Comparison of ENCODE assay signal across 24 cellular contexts in the genomic region with DNA sequence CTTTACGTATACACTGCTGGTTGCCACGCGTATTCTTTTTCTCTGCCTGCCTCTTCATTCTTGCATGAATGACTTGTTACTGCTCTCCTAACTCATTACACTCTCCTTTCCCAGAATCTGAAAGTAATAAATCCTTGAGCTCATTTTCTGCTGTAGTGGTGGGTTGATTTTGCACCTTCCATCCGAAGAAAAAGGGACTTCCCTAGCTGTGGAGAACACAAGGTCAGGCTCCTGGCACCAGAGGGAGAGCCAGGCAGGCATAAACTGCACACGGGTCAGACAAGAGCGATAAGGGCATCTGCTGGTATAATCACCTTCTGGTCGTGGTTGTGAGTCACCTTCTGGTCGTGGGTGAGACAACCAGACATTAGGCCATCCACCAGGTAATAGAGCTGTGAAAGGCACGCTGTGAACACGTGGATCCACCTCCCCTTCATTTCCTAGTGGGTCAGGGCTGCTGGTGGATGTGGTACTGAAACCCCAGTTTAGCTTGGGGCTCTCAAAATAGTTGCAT.
DNase-seq lines count a peak whose midpoint lies in the region; ATAC-seq, FAIRE-seq and TF ChIP-seq lines count a peak whose summit lies in the region.
"Had no signal": no experiment of that assay in that cellular context is flagged by ENCODE, and none has a peak within 500 bp of the region (broad histone marks: within the 10 kb centered on the region; RNA-seq: fewer than 3 reads in every experiment).

No MANE protein-coding gene starts in this region.

- DNase-seq in DMS53 treated with DMSO at 0.1 percent for 48 hours (lab: John Stamatoyannopoulos, UW; ENCODE audit: unreplicated experiment) (peak; percentile 37), NCI-H146 (lab: John Stamatoyannopoulos, UW) (peak; percentile 90), UCSD-AML1 (lab: John Stamatoyannopoulos, UW; ENCODE audit: unreplicated experiment) (peak; percentile 4), neuronal stem cell (ENCODE audit: low spot score) (no peak), NCI-H226 (no peak), left cardiac atrium (no peak), GM20000 (ENCODE audit: low spot score) (no peak), D721Med (ENCODE audit: insufficient read length, low spot score) (no peak)
- DNase-seq: ACHN, COR-L47, DMS153, H7, HFFc6, KG1, NCI-H1436, NCI-H2081, NCI-H2171 treated with DMSO at 0.1 percent for 48 hours, NCI-H446 treated with DMSO at 0.1 percent for 48 hours, NCI-H82, SW 1271 had no signal

- no peak overlapping the region for H2BK120ac ChIP-seq in neuronal stem cell (ENCODE audit: low read depth, low read length)

- H3K14ac ChIP-seq in neuronal stem cell (ENCODE audit: low read length): no peak overlapping the region

- H3K9me3 ChIP-seq in neuronal stem cell (replicated peaks in 1 of 2; ENCODE audit: control insufficient read depth in 2 of 2, insufficient read depth in 1 of 2, low read depth in 1 of 2, low read length in 2 of 2): no peaks in the 10 kb centered on the region

- H4K8ac ChIP-seq in neuronal stem cell (ENCODE audit: low read depth, low read length): no peak overlapping the region

- H3K4me2 ChIP-seq in neuronal stem cell (ENCODE audit: insufficient read depth, low read length, poor library complexity, severe bottlenecking): no peak overlapping the region

- H2BK12ac ChIP-seq in neuronal stem cell (ENCODE audit: low read length): no peak overlapping the region

- no peak for ATAC-seq in left cardiac atrium
- ATAC-seq: Panc1 had no signal

- intact Hi-C loops in left cardiac atrium (cut with DNase I): no loop called here

- no peaks in the 10 kb centered on the region for H3K79me1 ChIP-seq in neuronal stem cell (ENCODE audit: low read depth, low read length)

- no peak overlapping the region for H3K4me3 ChIP-seq in neuronal stem cell (ENCODE audit: low read length in 2 of 2)

- H4K91ac ChIP-seq in neuronal stem cell (ENCODE audit: low read depth, low read length, poor library complexity): no peak overlapping the region

- H2AK5ac ChIP-seq in neuronal stem cell (ENCODE audit: low read depth, low read length): no peak overlapping the region

- no peak for FAIRE-seq in D721Med (lab: Jason Lieb, UNC)
- FAIRE-seq: GM12892, GM18507 had no signal

- TF ChIP-seq CTCF in GM20000 (IDR thresholded peaks at IDR 0.05; ENCODE audit: extremely low read depth, missing control alignments) (no peak), D721Med (IDR thresholded peaks at IDR 0.05; ENCODE audit: insufficient read depth, missing control alignments) (no peak)

- H3K18ac ChIP-seq in neuronal stem cell (ENCODE audit: low read length): peak overlapping the region; percentile 25

- H3K23ac ChIP-seq in neuronal stem cell (ENCODE audit: low read depth, low read length, poor library complexity): no peak overlapping the region

- peak overlapping the region; percentile 40 for H2AFZ ChIP-seq in neuronal stem cell (ENCODE audit: low read length)

- H3K9ac ChIP-seq in neuronal stem cell (ENCODE audit: low read depth, low read length, poor library complexity): no peak overlapping the region

- no CpG with 5 or more reads among the region's 10 CpGs for WGBS in neuronal stem cell (ENCODE audit: extremely low coverage in 2 of 2, insufficient read length in 2 of 2, insufficient replicate concordance in 1 of 2), 2 donors

- H3K4me1 ChIP-seq in neuronal stem cell (ENCODE audit: control insufficient read depth in 2 of 2, insufficient read depth in 1 of 2, low read depth in 1 of 2, low read length in 2 of 2): no peaks in the 10 kb centered on the region

- no peak overlapping the region for H3K27ac ChIP-seq in neuronal stem cell (replicated peaks; ENCODE audit: low read length)
- H3K27ac ChIP-seq: C4-2B had no signal

- no peak overlapping the region for H2BK15ac ChIP-seq in neuronal stem cell (ENCODE audit: low read length)

- no peak overlapping the region for H2BK5ac ChIP-seq in neuronal stem cell (ENCODE audit: low read length)

- H3K4ac ChIP-seq in neuronal stem cell (ENCODE audit: low read length): no peak overlapping the region

- no peaks in the 10 kb centered on the region for H3K36me3 ChIP-seq in neuronal stem cell (replicated peaks in 1 of 2; ENCODE audit: control insufficient read depth in 2 of 2, insufficient read depth in 2 of 2, low read length in 2 of 2)

- H3K27me3 ChIP-seq in neuronal stem cell (ENCODE audit: control insufficient read depth in 3 of 3, insufficient read depth in 3 of 3, low read depth in 1 of 3, low read length in 3 of 3): no peaks in the 10 kb centered on the region

Comparison
In these comparisons a context has a peak if more than half of its experiments do, and no peak if none do; other contexts are left out.
1. DNase-seq: peak in DMS53 treated with DMSO at 0.1 percent for 48 hours (single experiment), NCI-H146 (single experiment) and UCSD-AML1 (single experiment); none in neuronal stem cell (single experiment), NCI-H226 (single experiment), left cardiac atrium (single experiment), GM20000 (single experiment) and D721Med (single experiment).